In the genomic region with DNA sequence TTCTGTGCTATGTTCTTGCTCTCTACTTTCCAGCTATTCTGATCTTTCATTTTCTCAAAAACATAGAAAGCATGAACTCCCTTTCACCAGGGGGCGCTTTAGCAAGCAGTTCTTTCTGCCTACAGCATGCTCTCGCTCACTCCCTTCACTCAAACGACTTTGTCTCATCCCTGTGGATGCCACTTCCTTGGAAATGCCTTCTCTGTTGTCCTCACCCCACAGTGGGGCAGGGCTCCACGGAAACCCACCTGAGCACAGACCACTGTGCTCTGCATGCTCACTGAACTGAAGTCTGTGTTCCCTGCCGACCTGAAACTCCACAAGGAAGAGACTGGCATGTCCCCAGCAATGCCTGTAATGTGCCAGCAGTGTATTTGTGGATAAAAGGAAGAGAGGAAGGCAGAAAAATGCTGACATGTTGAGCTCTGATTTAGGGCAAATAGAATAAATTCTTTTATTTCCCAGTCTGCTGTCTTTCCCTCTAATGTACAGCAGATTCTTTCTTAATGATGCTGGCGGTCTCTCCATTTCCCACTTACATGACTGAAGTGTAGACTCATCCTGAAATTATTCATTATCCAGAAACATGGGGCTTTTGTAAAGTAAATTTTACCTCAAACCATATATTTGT, we compare ENCODE assay signal across 8 cellular contexts. TPM values are rescaled to one million over a fixed set of nuclear protein-coding genes. Genes with fewer than 3 reads are reported as not detected.
A peak's percentile ranks its signal among the peaks of the same experiment; 100 is the strongest.
DNase-seq lines count a peak whose midpoint lies in the region; ATAC-seq, FAIRE-seq and TF ChIP-seq lines count a peak whose summit lies in the region.

No MANE protein-coding gene starts in this region.

- 0 out of 2 replicates have a peak overlapping the region, but pooled peaks have one; percentile 54 for H4K8ac ChIP-seq in H1 (ENCODE audit: extremely low read depth, insufficient read depth, low read length)

- no peak overlapping the region for H3K56ac ChIP-seq in H1 (replicated peaks; ENCODE audit: insufficient read length, low read depth, low read length)

- H3K27me3 ChIP-seq in H1 (replicated peaks in 1 of 4; ENCODE audit: control insufficient read depth in 3 of 4, extremely low read depth in 1 of 4, insufficient read depth in 3 of 4, low read length in 3 of 4) = peaks cover 2 to 24% (median 22%) of the 10 kb centered on the region in 4 experiments

- H4K91ac ChIP-seq in H1 (replicated peaks; ENCODE audit: insufficient read length, low read length) = peak overlapping the region; percentile 67

- H2BK120ac ChIP-seq in H1 (replicated peaks; ENCODE audit: low read depth, low read length) = no peak overlapping the region

- no peak overlapping the region for H2BK20ac ChIP-seq in H1 (ENCODE audit: low read length)

- H3K18ac ChIP-seq in H1 (ENCODE audit: extremely low read depth, low read length) = peak overlapping the region; percentile 71; the same call in 1 of the 2 replicates

- peaks cover 4% of the 10 kb centered on the region; the same call in 1 of the 2 replicates for H3K23me2 ChIP-seq in H1 (ENCODE audit: low read depth, low read length)

- no peak overlapping the region for H3K27ac ChIP-seq in H1 (ENCODE audit: low read depth, low read length)

- H3K4me1 ChIP-seq in H1 (replicated peaks in 1 of 4; ENCODE audit: control insufficient read depth in 3 of 4, insufficient read depth in 4 of 4, low read length in 3 of 4) (peaks cover 2 to 6% (median 3%) of the 10 kb centered on the region in 4 experiments), mucosa of descending colon (ENCODE audit: low read depth) (peaks cover 5% of the 10 kb centered on the region)

- no peaks in the 10 kb centered on the region for H4K20me1 ChIP-seq in H1 (replicated peaks in 1 of 2; ENCODE audit: control insufficient read depth in 1 of 2, insufficient read depth in 2 of 2, low read length in 2 of 2)

- H3K36me3 ChIP-seq in H1 (ENCODE audit: control insufficient read depth in 2 of 4, insufficient read depth in 4 of 4, low read length in 3 of 4) (no peaks in the 10 kb centered on the region), mucosa of descending colon (ENCODE audit: low read depth) (no peaks in the 10 kb centered on the region)

- DNase-seq in D341Med (ENCODE audit: low spot score) (peak; percentile 68), HCEC 1CT (peak; percentile 68), RPMI8226 (peak; percentile 56), H1 (ENCODE audit: low read depth in 1 of 2, low spot score in 2 of 2) (peak in 1 of 2 experiments; percentile 85), mucosa of descending colon (peak in 2 of 3 donors; percentile 31 to 87), middle frontal gyrus (ENCODE audit: extremely low spot score, low spot score) (no peak), SKM-1 (lab: John Stamatoyannopoulos, UW; ENCODE audit: unreplicated experiment) (no peak)
- DNase-seq in effector CD8-positive, alpha-beta T cell (lab: John Stamatoyannopoulos, UW) = no peak

- TF ChIP-seq RAD21 in H1 (IDR thresholded peaks at IDR 0.05 in 1 of 2, conservative IDR thresholded peaks at IDR 0.05 in 1 of 2; ENCODE audit: low read depth in 2 of 2, low read length in 2 of 2) = peak; percentile 69 to 72

- no peak overlapping the region for H3K23ac ChIP-seq in H1 (ENCODE audit: insufficient read length)

- peak overlapping the region; percentile 100 for H2AFZ ChIP-seq in H1 (ENCODE audit: low read length)

- no peaks in the 10 kb centered on the region for H3K79me2 ChIP-seq in H1 (ENCODE audit: control insufficient read depth in 1 of 2, insufficient read depth in 2 of 2, low read length in 2 of 2)

- no peaks in the 10 kb centered on the region for H3K79me1 ChIP-seq in H1 (ENCODE audit: low read depth, low read length)

- H2AK5ac ChIP-seq in H1 (ENCODE audit: low read depth, low read length) = no peak overlapping the region

- ATAC-seq in mucosa of descending colon = peak; percentile 45

- CTCF ChIA-PET in H1 (lab: Charles Lee; ENCODE audit: partially characterized antibody) = interaction anchor here (0.6 to 11.7 kb wide), 60 partner anchors 9 to 1474 kb away, joined by 3 to 180 read pairs (median 5); no protein-coding TSS in a partner anchor

- POLR2A ChIA-PET in H1 (lab: Charles Lee; ENCODE audit: partially characterized antibody) = interaction anchor here (1.6 kb wide), 1 partner anchor 160 kb away, joined by 3 read pairs; a partner anchor contains a TSS

- H3K4me3 ChIP-seq in H1 (ENCODE audit: extremely low read depth in 1 of 4, insufficient read depth in 2 of 4, low read depth in 3 of 4, low read length in 4 of 4) (no peak overlapping the region), mucosa of descending colon (no peak overlapping the region)

- intact Hi-C loops in mucosa of descending colon (cut with DNase I, micrococcal nuclease) = loop anchor here in 1 of 2 donors (10.0 kb wide), 2 partner anchors 80 to 220 kb away; no protein-coding TSS in a partner anchor

- WGBS in H1 (ENCODE audit: extremely low coverage in 1 of 2, insufficient coverage in 1 of 2, insufficient read length in 1 of 2, insufficient replicate concordance in 2 of 2, low coverage in 1 of 2, low lambda C conversion rate in 2 of 2, missing lambda C conversion rate in 1 of 2), 2 experiments = 34% methylated on average over 6 of the region's 6 CpGs; no CpG with 5 or more reads in 1 of the 2 experiments

- peak overlapping the region; percentile 50; the same call in 1 of the 2 replicates for H2BK5ac ChIP-seq in H1 (ENCODE audit: low read depth, low read length)

- 0 out of 4 replicates have a peak overlapping the region, but pooled peaks of 1 of the 2 experiments have one; percentile 21 for H3K4me2 ChIP-seq in H1 (ENCODE audit: insufficient read depth in 1 of 2, low read depth in 2 of 2, low read length in 2 of 2)

- FAIRE-seq in H1 (lab: Jason Lieb, UNC) = peak; percentile 65

- no peak overlapping the region for H3K9ac ChIP-seq in H1 (replicated peaks in 1 of 4; ENCODE audit: extremely low read depth in 1 of 4, low read depth in 3 of 4, low read length in 3 of 4)

- no peak overlapping the region for H3K14ac ChIP-seq in H1 (ENCODE audit: insufficient read length)

- TF ChIP-seq CTCF in H1 (IDR thresholded peaks at IDR 0.05; ENCODE audit: control extremely low read depth in 1 of 3, insufficient read depth in 1 of 3, low read depth in 1 of 3, low read length in 3 of 3) (peak; percentile 27 to 92 (median 67)), mucosa of descending colon (IDR thresholded peaks at IDR 0.05) (peak; percentile 30)

- no peak for TF ChIP-seq POLR2A in H1 (IDR thresholded peaks at IDR 0.05; ENCODE audit: control extremely low read depth in 1 of 2, low read depth in 2 of 2, low read length in 2 of 2)

- H3K4ac ChIP-seq in H1 (replicated peaks; ENCODE audit: insufficient read length, low read depth, low read length) = no peak overlapping the region

- H2BK12ac ChIP-seq in H1 (ENCODE audit: low read depth, low read length) = no peak overlapping the region; the same call in 1 of the 2 replicates

- no peak overlapping the region for H4K5ac ChIP-seq in H1 (ENCODE audit: insufficient read length, low read depth, low read length)

- no peaks in the 10 kb centered on the region for H3K9me3 ChIP-seq in H1 (ENCODE audit: insufficient read depth in 2 of 2, low read depth in 1 of 2, low read length in 1 of 2)
- peaks cover under 1% of the 10 kb centered on the region for H3K9me3 ChIP-seq in mucosa of descending colon

- no peak for TF ChIP-seq EP300 in H1 (IDR thresholded peaks at IDR 0.05; ENCODE audit: borderline replicate concordance in 1 of 2, low read depth in 2 of 2, low read length in 2 of 2)

- H2BK15ac ChIP-seq in H1 (ENCODE audit: low read length) = peak overlapping the region; percentile 93; the same call in 1 of the 2 replicates

TF ChIP-seq in H1, 55 proteins besides CTCF, POLR2A, EP300 and RAD21:
- TF ChIP-seq HDAC6 (IDR thresholded peaks at IDR 0.05; ENCODE audit: low read depth, low read length) (no peak), BCL11A (IDR thresholded peaks at IDR 0.05; ENCODE audit: low read depth in 2 of 2, low read length in 2 of 2) (no peak), TAF7 (optimal IDR thresholded peaks at IDR 0.05; ENCODE audit: borderline replicate concordance, low read depth, low read length) (no peak)
- TF ChIP-seq, protein P1, sequence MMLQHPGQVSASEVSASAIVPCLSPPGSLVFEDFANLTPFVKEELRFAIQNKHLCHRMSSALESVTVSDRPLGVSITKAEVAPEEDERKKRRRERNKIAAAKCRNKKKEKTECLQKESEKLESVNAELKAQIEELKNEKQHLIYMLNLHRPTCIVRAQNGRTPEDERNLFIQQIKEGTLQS (IDR thresholded peaks at IDR 0.05; ENCODE audit: insufficient read depth, low read depth, low read length) = no peak
- TF ChIP-seq, protein P2, sequence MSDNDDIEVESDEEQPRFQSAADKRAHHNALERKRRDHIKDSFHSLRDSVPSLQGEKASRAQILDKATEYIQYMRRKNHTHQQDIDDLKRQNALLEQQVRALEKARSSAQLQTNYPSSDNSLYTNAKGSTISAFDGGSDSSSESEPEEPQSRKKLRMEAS (IDR thresholded peaks at IDR 0.05) = peak; percentile 67

RNA-seq across cellular contexts. Expression of a gene that starts 4.9 kb away (rescaled TPM):
- total RNA-seq in H1 (2021; fragmentation: NEBNext Ultra II Directional; extraction: Animal tissue kit (Norgen Biotek cat#: 25700)) = 4.0 and 4.3 TPM in 2 replicates
- polyA plus RNA-seq in H1 (2011; rRNA removed) = 2.7 and 5.4 TPM in 2 replicates
- polyA plus RNA-seq in H1 (2011; cell fraction: cytosol; rRNA removed) = 3.3 TPM
- polyA plus RNA-seq in H1 (2011; cell fraction: nucleus; rRNA removed) = 4.9 TPM
- 2.2 to 3.4 TPM (median 2.9 TPM) in 4 replicates for polyA plus RNA-seq in H1 (2012, experiment 1 of 2)
- 2.7 TPM for polyA plus RNA-seq in H1 (2012, experiment 2 of 2)
- 5.8 TPM for polyA plus RNA-seq in H1 (2013, experiment 1 of 2)
- 6.1 TPM for polyA plus RNA-seq in H1 (2013, experiment 2 of 2)
- polyA minus RNA-seq in H1 (2011; rRNA and poly(A)+ RNA removed) = 3.7 and 4.4 TPM in 2 replicates
- polyA minus RNA-seq in H1 (2011; cell fraction: cytosol; rRNA and poly(A)+ RNA removed) = 3.7 TPM
- 3.0 TPM for polyA minus RNA-seq in H1 (2011; cell fraction: nucleus; rRNA and poly(A)+ RNA removed)
- total RNA-seq in mucosa of descending colon = 10 to 100 TPM in 1 of 3 donors, 1 to 10 TPM in 2; 3.9 to 56.0 (median 6.5) TPM

Comparison
In these comparisons a context has a peak if more than half of its experiments do, and no peak if none do; other contexts are left out.
1. DNase-seq: peak in D341Med (single experiment), HCEC 1CT (single experiment), RPMI8226 (single experiment) and mucosa of descending colon (2 of 3); none in effector CD8-positive, alpha-beta T cell (single experiment), middle frontal gyrus (single experiment) and SKM-1 (single experiment).